Comparison of ENCODE assay signal across 12 cellular contexts in the genomic region with DNA sequence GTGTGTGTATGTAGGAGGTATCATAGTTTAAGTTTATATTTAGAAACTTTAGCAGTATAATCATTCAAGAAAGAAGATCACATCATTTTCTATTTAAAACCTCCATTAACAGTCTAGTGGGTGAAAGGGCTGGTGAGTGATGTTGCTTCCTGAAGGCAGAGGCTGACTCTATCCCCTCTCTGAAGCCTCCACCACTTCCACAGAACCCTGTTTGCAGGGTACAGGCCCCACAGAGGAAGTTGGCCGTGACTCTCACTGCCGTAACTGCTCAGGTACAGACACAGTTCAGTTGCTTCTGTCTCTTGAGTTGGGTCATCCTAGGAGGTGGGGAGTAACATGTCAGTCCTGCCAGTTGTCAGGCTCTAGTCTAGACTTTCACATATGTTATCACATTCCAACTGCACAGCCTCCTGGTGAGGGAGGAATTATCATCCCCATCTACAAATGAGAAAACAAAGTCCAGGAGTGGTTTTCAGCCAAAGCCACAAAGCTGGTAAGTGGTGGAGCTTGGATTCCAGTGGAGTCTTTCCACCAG. TPM values are rescaled to one million over a fixed set of nuclear protein-coding genes. Genes with fewer than 3 reads are reported as not detected.
DNase-seq lines count a peak whose midpoint lies in the region; ATAC-seq and TF ChIP-seq lines count a peak whose summit lies in the region.
"Had no signal": no experiment of that assay in that cellular context is flagged by ENCODE, and none has a peak within 500 bp of the region (broad histone marks: within the 10 kb centered on the region; RNA-seq: fewer than 3 reads in every experiment).

No MANE protein-coding gene starts in this region.

- peaks cover 13% of the 10 kb centered on the region for H3K4me1 ChIP-seq in DOHH2 (ENCODE audit: control insufficient read depth, low read length)

- H3K27ac ChIP-seq in AG04450 (ENCODE audit: low read depth, low read length) (peak overlapping the region; percentile 12), DOHH2 (ENCODE audit: low read depth, low read length) (no peak overlapping the region), brain microvascular endothelial cell (no peak overlapping the region)
- H3K27ac ChIP-seq: thoracic aorta, WERI-Rb-1 had no signal

- peaks cover 3% of the 10 kb centered on the region; the same call in 1 of the 2 replicates for H3F3A ChIP-seq in DOHH2 (ENCODE audit: control insufficient read depth, insufficient read depth)

- no peaks in the 10 kb centered on the region for H3K79me2 ChIP-seq in DOHH2 (ENCODE audit: control insufficient read depth, low read length)

- H3K27me3 ChIP-seq in AG04450 (ENCODE audit: control insufficient read depth, insufficient read depth, low read length): no peaks in the 10 kb centered on the region
- H3K27me3 ChIP-seq in DOHH2 (ENCODE audit: control insufficient read depth, low read length): no peaks in the 10 kb centered on the region
- H3K27me3 ChIP-seq in brain microvascular endothelial cell (replicated peaks): no peaks in the 10 kb centered on the region

- no peaks in the 10 kb centered on the region for H3K9me3 ChIP-seq in AG04450 (ENCODE audit: control insufficient read depth, insufficient read depth, low read length)
- no peaks in the 10 kb centered on the region for H3K9me3 ChIP-seq in DOHH2 (ENCODE audit: control insufficient read depth, insufficient read depth, low read length)
- H3K9me3 ChIP-seq: thoracic aorta had no signal

- CTCF ChIA-PET in AG04450 (lab: Charles Lee): interaction anchor here (0.7 to 1.1 kb wide), 2 partner anchors 10 kb away, joined by 3 read pairs; no protein-coding TSS in a partner anchor

- H3K4me2 ChIP-seq in DOHH2 (ENCODE audit: low read length): peak overlapping the region; percentile 32

- H3K9me2 ChIP-seq in DOHH2 (replicated peaks; ENCODE audit: control insufficient read depth, low read length): no peaks in the 10 kb centered on the region

- no peaks in the 10 kb centered on the region for H3K36me3 ChIP-seq in DOHH2 (ENCODE audit: control insufficient read depth, low read length)
- no peaks in the 10 kb centered on the region for H3K36me3 ChIP-seq in brain microvascular endothelial cell (replicated peaks)
- H3K36me3 ChIP-seq: thoracic aorta, WERI-Rb-1 had no signal

- ATAC-seq in esophagus mucosa: no peak

- in situ Hi-C loops in KBM-7 (cut with MboI; ENCODE audit: low pct_unique_long_range_greater_than_20kb, low sequenced_read_pairs): no loop called here
- in situ Hi-C loops in brain microvascular endothelial cell (cut with HindIII; ENCODE audit: low pct_ligation_motif_present, low sequenced_read_pairs): no loop called here

- no peak for DNase-seq in AG04450 (ENCODE audit: low read depth, low spot score)
- DNase-seq in KBM-7: peak; percentile 29
- DNase-seq in brain microvascular endothelial cell: peak; percentile 16
- no peak for DNase-seq in NCI-H2107 (lab: John Stamatoyannopoulos, UW)
- DNase-seq in NCI-H526 (lab: John Stamatoyannopoulos, UW): no peak
- DNase-seq in NCI-H1092 treated with DMSO at 0.1 percent for 48 hours (lab: John Stamatoyannopoulos, UW): no peak
- DNase-seq: COR-L47, NCI-H187 treated with DMSO at 0.1 percent for 48 hours, WERI-Rb-1 had no signal

- no peaks in the 10 kb centered on the region for H4K20me1 ChIP-seq in DOHH2 (ENCODE audit: control insufficient read depth, insufficient read depth, low read depth, low read length)

- POLR2A ChIA-PET in AG04450 (lab: Yijun Ruan, JAX): no interaction called here

- no peak for TF ChIP-seq CTCF in AG04450 (IDR thresholded peaks at IDR 0.05; ENCODE audit: low read depth, low read length)
- TF ChIP-seq CTCF in DOHH2 (IDR thresholded peaks at IDR 0.05; ENCODE audit: low read depth, low read length, poor library complexity, severe bottlenecking): no peak
- no peak for TF ChIP-seq CTCF in brain microvascular endothelial cell (IDR thresholded peaks at IDR 0.05; ENCODE audit: low read depth, low read length, missing control alignments)

- H3K4me3 ChIP-seq in AG04450 (ENCODE audit: low read depth, low read length) (no peak overlapping the region), DOHH2 (ENCODE audit: low read length) (no peak overlapping the region), brain microvascular endothelial cell (ENCODE audit: low read depth, low read length) (no peak overlapping the region)
- H3K4me3 ChIP-seq: thoracic aorta had no signal

RNA-seq across cellular contexts. Expression of a gene that starts 31.5 kb away (rescaled TPM):
- 163 and 229 TPM in 2 replicates for polyA plus RNA-seq in AG04450 (2011; rRNA removed)
- polyA minus RNA-seq in AG04450 (2011; rRNA and poly(A)+ RNA removed): 56.6 and 121 TPM in 2 replicates
- total RNA-seq in esophagus mucosa: 7.0 TPM

RNA-seq across cellular contexts. Expression of a gene that starts 52.9 kb away (rescaled TPM):
- polyA plus RNA-seq in AG04450 (2011; rRNA removed): 120 and 178 TPM in 2 replicates
- polyA minus RNA-seq in AG04450 (2011; rRNA and poly(A)+ RNA removed): 40.5 and 65.9 TPM in 2 replicates
- total RNA-seq in esophagus mucosa: 53.0 TPM

Comparison
In these comparisons a context has a peak if more than half of its experiments do, and no peak if none do; other contexts are left out.
1. DNase-seq: peak in KBM-7 (single experiment) and brain microvascular endothelial cell (single experiment); none in AG04450 (single experiment), NCI-H2107 (single experiment), NCI-H526 (0 of 2) and NCI-H1092 treated with DMSO at 0.1 percent for 48 hours (single experiment).